12 cellular contexts compared by ENCODE assay signal in genomic region chr14:99838555-99839193, GRCh38. TPM values are rescaled to one million over a fixed set of nuclear protein-coding genes. Genes with fewer than 3 reads are reported as not detected.
DNase-seq lines count a peak whose midpoint lies in the region; ATAC-seq and TF ChIP-seq lines count a peak whose summit lies in the region.
"Had no signal": no experiment of that assay in that cellular context is flagged by ENCODE, and none has a peak within 500 bp of the region (broad histone marks: within the 10 kb centered on the region; RNA-seq: fewer than 3 reads in every experiment).

No MANE protein-coding gene starts in this region.

- TF ChIP-seq POLR2A in HCT116 (IDR thresholded peaks at IDR 0.05; ENCODE audit: borderline replicate concordance, extremely low read depth, insufficient read depth, insufficient read length) (no peak), Peyer's patch (IDR thresholded peaks at IDR 0.05) (no peak)

- no peaks in the 10 kb centered on the region for H3K79me2 ChIP-seq in HCT116 (ENCODE audit: insufficient read depth, low read length)

- no TSS peak for BruUV-seq in A673 (replicated peaks; lab: Mats Ljungman, UMichigan)
- no TSS peak for BruUV-seq in HCT116 (replicated peaks; lab: Mats Ljungman, UMichigan)

- H2AFZ ChIP-seq in HCT116 (ENCODE audit: low read depth, low read length, poor library complexity, severe bottlenecking), result no peak overlapping the region

- TF ChIP-seq CTCF in A673 (conservative IDR thresholded peaks at IDR 0.05; ENCODE audit: low read depth, low read length) (no peak), HCT116 (IDR thresholded peaks at IDR 0.05 in 2 of 3, conservative IDR thresholded peaks at IDR 0.05 in 1 of 3; ENCODE audit: borderline replicate concordance in 1 of 3, insufficient read depth in 1 of 3, low read depth in 2 of 3, low read length in 2 of 3) (no peak), Peyer's patch (IDR thresholded peaks at IDR 0.05) (no peak)

- H3K4me1 ChIP-seq in A673 (ENCODE audit: insufficient read depth, low read length, poor library complexity, severe bottlenecking) (peaks cover 8% of the 10 kb centered on the region), HCT116 (ENCODE audit: control insufficient read depth in 1 of 2, insufficient read depth in 2 of 2, low read length in 2 of 2) (peaks cover 0 to 2% of the 10 kb centered on the region in 2 experiments; a peak in 1 of 4 replicates), adipocyte (ENCODE audit: control insufficient read depth, insufficient read depth, low read length) (peaks cover 8% of the 10 kb centered on the region), Peyer's patch (no peaks in the 10 kb centered on the region)

- no peak overlapping the region for H3K27ac ChIP-seq in A673 (ENCODE audit: low read depth, low read length, poor library complexity, severe bottlenecking)
- H3K27ac ChIP-seq in HCT116 (ENCODE audit: low read depth, low read length), result no peak overlapping the region
- H3K27ac ChIP-seq in Peyer's patch, result no peak overlapping the region
- H3K27ac ChIP-seq: skin epidermis had no signal

- RAD21 ChIA-PET in HCT116 (lab: Charles Lee; ENCODE audit: low non-redundant PET in 1 of 2, low total read pairs in 2 of 2, uncharacterized antibody in 2 of 2, unreplicated experiment in 2 of 2), result no interaction called here

- H3K9me3 ChIP-seq in A673 (ENCODE audit: low read depth, low read length, poor library complexity, severe bottlenecking) (no peaks in the 10 kb centered on the region), HCT116 (ENCODE audit: control insufficient read depth in 1 of 2, insufficient read depth in 1 of 2, low read depth in 1 of 2, low read length in 2 of 2) (no peaks in the 10 kb centered on the region), adipocyte (ENCODE audit: control insufficient read depth, low read length) (no peaks in the 10 kb centered on the region), Peyer's patch (no peaks in the 10 kb centered on the region)

- H3K4me2 ChIP-seq in HCT116 (ENCODE audit: low read length), result no peak overlapping the region

- DNase-seq in A673 (ENCODE audit: low spot score) (peak; percentile 45), HCT116 (ENCODE audit: low read depth, low spot score) (no peak), adipocyte (ENCODE audit: low read depth) (peak; percentile 8), iPS-NIHi7 (ENCODE audit: extremely low spot score) (peak; percentile 33), Peyer's patch (no peak), inferior parietal cortex (ENCODE audit: extremely low spot score) (no peak), HUDEP-2 (lab: John Stamatoyannopoulos, UW; ENCODE audit: unreplicated experiment in 76 of 76) (no peak)
- DNase-seq: activated CD4-positive, alpha-beta T cell treated with anti-CD3 and anti-CD28 coated beads, Interleukin-2, amount 50 U/mL, for 4 hours; activated naive CD8-positive, alpha-beta T cell treated with anti-CD3 and anti-CD28 coated beads, Interleukin-2, amount 50 U/mL, for 24 hours; CD4-positive, CD25-positive, alpha-beta regulatory T cell had no signal

- no peak for TF ChIP-seq RAD21 in HCT116 (IDR thresholded peaks at IDR 0.05; ENCODE audit: low read depth)

- H4K20me1 ChIP-seq in HCT116 (ENCODE audit: insufficient read depth), result no peaks in the 10 kb centered on the region

- H3K9ac ChIP-seq in HCT116 (ENCODE audit: low read length) (no peak overlapping the region), adipocyte (ENCODE audit: low read length) (no peak overlapping the region)

- H3K27me3 ChIP-seq in A673 (replicated peaks; ENCODE audit: insufficient read depth, low read depth, low read length, poor library complexity) (no peaks in the 10 kb centered on the region), HCT116 (ENCODE audit: insufficient read depth, low read length) (peaks cover 21% of the 10 kb centered on the region), adipocyte (replicated peaks; ENCODE audit: control insufficient read depth, insufficient read depth, low read length) (no peaks in the 10 kb centered on the region), Peyer's patch (no peaks in the 10 kb centered on the region)

- intact Hi-C loops in A673 (cut with micrococcal nuclease; ENCODE audit: unreplicated experiment) (no loop called here), HCT116 (cut with micrococcal nuclease) (no loop called here)

- CTCF ChIA-PET in A673 (lab: Charles Lee), result interaction anchor here (0.5 kb wide), 1 partner anchor 264 kb away, joined by 3 read pairs; no protein-coding TSS in a partner anchor
- CTCF ChIA-PET in HCT116 (lab: Charles Lee), result interaction anchor here (0.6 kb wide), 1 partner anchor 124 kb away, joined by 3 read pairs; no protein-coding TSS in a partner anchor

- H3K9me2 ChIP-seq in HCT116 (ENCODE audit: insufficient read depth), result no peaks in the 10 kb centered on the region

- POLR2A ChIA-PET in A673 (lab: Charles Lee; ENCODE audit: low non-redundant PET), result no interaction called here
- POLR2A ChIA-PET in HCT116 (lab: Charles Lee), result no interaction called here

- ATAC-seq in HCT116, result peak; percentile 47; the same call in 1 of the 2 replicates
- no peak for ATAC-seq in GM19328 (IDR thresholded peaks at IDR 0.05; ENCODE audit: unreplicated experiment)
- ATAC-seq: activated naive CD8-positive, alpha-beta T cell treated with anti-CD3 and anti-CD28 coated beads, Interleukin-2, amount 50 U/mL, for 24 hours had no signal

- no peak overlapping the region for H3K4me3 ChIP-seq in A673 (ENCODE audit: low read depth, low read length, poor library complexity, severe bottlenecking)
- no peak overlapping the region for H3K4me3 ChIP-seq in HCT116 (replicated peaks in 1 of 2; ENCODE audit: low read depth in 1 of 2, low read length in 2 of 2)
- no peak overlapping the region for H3K4me3 ChIP-seq in adipocyte (ENCODE audit: low read length)
- H3K4me3 ChIP-seq in Peyer's patch, result no peak overlapping the region
- H3K4me3 ChIP-seq: skin epidermis had no signal

- no peaks in the 10 kb centered on the region for H3K36me3 ChIP-seq in A673 (ENCODE audit: insufficient read depth, low read length, poor library complexity, severe bottlenecking)
- no peaks in the 10 kb centered on the region for H3K36me3 ChIP-seq in HCT116 (ENCODE audit: control insufficient read depth in 1 of 2, insufficient read depth in 2 of 2, low read length in 2 of 2)
- H3K36me3 ChIP-seq in adipocyte (ENCODE audit: control insufficient read depth, insufficient read depth, low read length, severe bottlenecking), result no peaks in the 10 kb centered on the region
- no peaks in the 10 kb centered on the region for H3K36me3 ChIP-seq in Peyer's patch

TF ChIP-seq in HCT116, 20 proteins besides CTCF, POLR2A, EP300 and RAD21:
- TF ChIP-seq EGR1 (IDR thresholded peaks at IDR 0.05; ENCODE audit: low read depth), result no peak
- TF ChIP-seq SIN3A (IDR thresholded peaks at IDR 0.05; ENCODE audit: low read depth), result no peak
- TF ChIP-seq SP1 (IDR thresholded peaks at IDR 0.05; ENCODE audit: low read depth), result no peak
- TF ChIP-seq FOSL1 (IDR thresholded peaks at IDR 0.05; ENCODE audit: low read depth), result no peak
- TF ChIP-seq CBX3 (IDR thresholded peaks at IDR 0.05; ENCODE audit: low read depth), result no peak
- TF ChIP-seq ELF1 (IDR thresholded peaks at IDR 0.05; ENCODE audit: borderline replicate concordance, low read depth), result no peak
- no peak for TF ChIP-seq ZFX (IDR thresholded peaks at IDR 0.05)
- TF ChIP-seq, protein P1, sequence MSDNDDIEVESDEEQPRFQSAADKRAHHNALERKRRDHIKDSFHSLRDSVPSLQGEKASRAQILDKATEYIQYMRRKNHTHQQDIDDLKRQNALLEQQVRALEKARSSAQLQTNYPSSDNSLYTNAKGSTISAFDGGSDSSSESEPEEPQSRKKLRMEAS (IDR thresholded peaks at IDR 0.05), result no peak
- TF ChIP-seq ZNF274 (IDR thresholded peaks at IDR 0.05; ENCODE audit: low read depth, low read length), result no peak
- TF ChIP-seq, protein P2, sequence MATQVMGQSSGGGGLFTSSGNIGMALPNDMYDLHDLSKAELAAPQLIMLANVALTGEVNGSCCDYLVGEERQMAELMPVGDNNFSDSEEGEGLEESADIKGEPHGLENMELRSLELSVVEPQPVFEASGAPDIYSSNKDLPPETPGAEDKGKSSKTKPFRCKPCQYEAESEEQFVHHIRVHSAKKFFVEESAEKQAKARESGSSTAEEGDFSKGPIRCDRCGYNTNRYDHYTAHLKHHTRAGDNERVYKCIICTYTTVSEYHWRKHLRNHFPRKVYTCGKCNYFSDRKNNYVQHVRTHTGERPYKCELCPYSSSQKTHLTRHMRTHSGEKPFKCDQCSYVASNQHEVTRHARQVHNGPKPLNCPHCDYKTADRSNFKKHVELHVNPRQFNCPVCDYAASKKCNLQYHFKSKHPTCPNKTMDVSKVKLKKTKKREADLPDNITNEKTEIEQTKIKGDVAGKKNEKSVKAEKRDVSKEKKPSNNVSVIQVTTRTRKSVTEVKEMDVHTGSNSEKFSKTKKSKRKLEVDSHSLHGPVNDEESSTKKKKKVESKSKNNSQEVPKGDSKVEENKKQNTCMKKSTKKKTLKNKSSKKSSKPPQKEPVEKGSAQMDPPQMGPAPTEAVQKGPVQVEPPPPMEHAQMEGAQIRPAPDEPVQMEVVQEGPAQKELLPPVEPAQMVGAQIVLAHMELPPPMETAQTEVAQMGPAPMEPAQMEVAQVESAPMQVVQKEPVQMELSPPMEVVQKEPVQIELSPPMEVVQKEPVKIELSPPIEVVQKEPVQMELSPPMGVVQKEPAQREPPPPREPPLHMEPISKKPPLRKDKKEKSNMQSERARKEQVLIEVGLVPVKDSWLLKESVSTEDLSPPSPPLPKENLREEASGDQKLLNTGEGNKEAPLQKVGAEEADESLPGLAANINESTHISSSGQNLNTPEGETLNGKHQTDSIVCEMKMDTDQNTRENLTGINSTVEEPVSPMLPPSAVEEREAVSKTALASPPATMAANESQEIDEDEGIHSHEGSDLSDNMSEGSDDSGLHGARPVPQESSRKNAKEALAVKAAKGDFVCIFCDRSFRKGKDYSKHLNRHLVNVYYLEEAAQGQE (IDR thresholded peaks at IDR 0.05; ENCODE audit: low read depth), result no peak
- TF ChIP-seq TCF7L2 (IDR thresholded peaks at IDR 0.05; ENCODE audit: borderline replicate concordance, extremely low read depth, insufficient read depth, insufficient read length), result no peak
- TF ChIP-seq POLR2AphosphoS5 (IDR thresholded peaks at IDR 0.05; ENCODE audit: low read depth, low read length), result no peak
- TF ChIP-seq JUND (IDR thresholded peaks at IDR 0.05), result no peak
- no peak for TF ChIP-seq EZH2phosphoT487 (IDR thresholded peaks at IDR 0.05; ENCODE audit: borderline replicate concordance)
- no peak for TF ChIP-seq YY1 (IDR thresholded peaks at IDR 0.05; ENCODE audit: extremely low read depth, insufficient replicate concordance, low read depth, low read length)

RNA-seq across cellular contexts. Expression of gene EML1, which starts 45.5 kb away (rescaled TPM):
- 34.1 and 39.5 TPM in 2 replicates for total RNA-seq in A673 (2021)
- total RNA-seq in HCT116 (2021; ENCODE audit: unreplicated experiment), result 7.4 TPM
- 3.6 and 5.2 TPM in 2 replicates for polyA plus RNA-seq in HCT116 (2012)
- total RNA-seq in Peyer's patch, result 10 to 100 TPM; 12.3 to 32.2 (median 18.9) TPM
- total RNA-seq: CD4-positive, CD25-positive, alpha-beta regulatory T cell had no signal
- polyA plus RNA-seq: CD4-positive, CD25-positive, alpha-beta regulatory T cell had no signal

Comparison
In these comparisons a context has a peak if more than half of its experiments do, and no peak if none do; other contexts are left out.
1. DNase-seq: peak in A673 (single experiment), adipocyte (single experiment) and iPS-NIHi7 (single experiment); none in HCT116 (single experiment), Peyer's patch (0 of 3), inferior parietal cortex (single experiment) and HUDEP-2 (0 of 76).